ENCODE assay signal across 4 cellular contexts in the genomic region with DNA sequence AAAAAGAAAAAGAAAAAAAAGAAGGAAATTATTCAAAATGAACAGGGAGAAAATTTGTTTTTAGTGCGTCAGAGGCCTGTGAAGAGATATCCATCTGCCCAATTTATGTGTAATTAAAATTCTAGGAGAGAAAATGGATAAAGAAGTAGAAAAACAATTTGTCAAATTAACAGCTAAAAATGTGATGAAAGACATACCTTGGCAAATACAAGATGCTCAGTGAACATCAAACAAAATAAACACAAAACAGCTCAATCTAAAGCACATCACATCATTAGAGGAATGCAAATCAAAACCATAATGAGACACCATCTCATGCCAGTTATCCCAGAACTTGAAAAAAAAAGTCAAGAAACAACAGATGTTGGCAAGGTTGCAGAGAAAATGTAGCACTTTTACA.
"Had no signal": no experiment of that assay in that cellular context is flagged by ENCODE, and none has a peak within 500 bp of the region (broad histone marks: within the 10 kb centered on the region; RNA-seq: fewer than 3 reads in every experiment).

No MANE protein-coding gene starts in this region.

- H3K27ac ChIP-seq: GM23248 had no signal

- H3K4me3 ChIP-seq: GM23248, GM23338, HAP-1 had no signal

- H3K4me1 ChIP-seq: HAP-1 had no signal

- ATAC-seq: GM23338, HCT116 had no signal

- H3K36me3 ChIP-seq: HAP-1 had no signal

- H3K9me3 ChIP-seq: HAP-1 had no signal
